Comparison of ENCODE assay signal across 35 cellular contexts in genomic region chr5:3656803-3657202, GRCh38.
"Had no signal": no experiment of that assay in that cellular context is flagged by ENCODE, and none has a peak within 500 bp of the region (broad histone marks: within the 10 kb centered on the region; RNA-seq: fewer than 3 reads in every experiment).

No MANE protein-coding gene starts in this region.

- H3K27ac ChIP-seq: adrenal gland, ascending aorta, breast epithelium, cardiac muscle cell, coronary artery, dorsolateral prefrontal cortex, esophagus muscularis mucosa, foreskin keratinocyte, gastrocnemius medialis, WERI-Rb-1 had no signal

- H3K4me1 ChIP-seq: adrenal gland, ascending aorta, breast epithelium, esophagus muscularis mucosa, foreskin keratinocyte, gastrocnemius medialis had no signal

- H3K36me3 ChIP-seq: adrenal gland, ascending aorta, breast epithelium, cardiac muscle cell, esophagus muscularis mucosa, gastrocnemius medialis, WERI-Rb-1 had no signal

- H3K9me3 Mint-ChIP-seq: activated CD8-positive, alpha-beta T cell treated with anti-CD3 and anti-CD28 coated beads for 36 hours; activated naive CD4-positive, alpha-beta T cell treated with anti-CD3 and anti-CD28 coated beads for 36 hours; activated naive CD4-positive, alpha-beta T cell treated with anti-CD3 and anti-CD28 coated beads, Interleukin-2, amount 50 U/mL, for 24 hours; activated naive CD8-positive, alpha-beta T cell treated with anti-CD3 and anti-CD28 coated beads for 36 hours; activated naive CD8-positive, alpha-beta T cell treated with anti-CD3 and anti-CD28 coated beads, Interleukin-2, amount 50 U/mL, for 24 hours; activated T-cell treated with anti-CD3 and anti-CD28 coated beads, Interleukin-2, amount 50 U/mL, for 4 hours; dendritic cell treated with granulocyte-macrophage colony-stimulating factor and Interleukin-4, amounts not matched to agents 40 ng/mL and 50 ng/mL, for 4 days; T-helper 1 cell treated with Interleukin-12 subunit alpha and Interleukin-12 subunit beta and Interleukin-4 antibody, amounts not matched to agents 30 μg/mL and 1 μg/mL, for 36 hours had no signal

- H3K27me3 ChIP-seq: adrenal gland, ascending aorta, breast epithelium, cardiac muscle cell, foreskin keratinocyte, gastrocnemius medialis had no signal

- ATAC-seq: activated CD4-positive, CD25-positive, alpha-beta regulatory T cell treated with anti-CD3 and anti-CD28 coated beads, Interleukin-2, amount 50 U/mL, for 24 hours; activated CD8-positive, alpha-beta T cell treated with anti-CD3 and anti-CD28 coated beads for 36 hours; activated naive CD8-positive, alpha-beta T cell treated with anti-CD3 and anti-CD28 coated beads, Interleukin-2, amount 50 U/mL, for 24 hours; activated T-cell treated with anti-CD3 and anti-CD28 coated beads, Interleukin-2, amount 50 U/mL, for 4 hours; activated T-helper 17 cell treated with anti-CD3 and anti-CD28 coated beads, Interleukin-2, amount 50 U/mL, for 72 hours; foreskin keratinocyte; gastrocnemius medialis; T-cell had no signal

- H3K36me3 Mint-ChIP-seq: activated naive CD4-positive, alpha-beta T cell treated with anti-CD3 and anti-CD28 coated beads, Interleukin-2, amount 50 U/mL, for 24 hours; activated naive CD8-positive, alpha-beta T cell treated with anti-CD3 and anti-CD28 coated beads for 36 hours; brain; T-cell had no signal

- H3K9me3 ChIP-seq: adrenal gland, ascending aorta, breast epithelium, esophagus muscularis mucosa, gastrocnemius medialis had no signal

- H3K4me1 Mint-ChIP-seq: activated B cell treated with CpG ODN at 0.5 μM for 24 hours; activated naive CD4-positive, alpha-beta T cell treated with anti-CD3 and anti-CD28 coated beads, Interleukin-2, amount 50 U/mL, for 24 hours; activated naive CD8-positive, alpha-beta T cell treated with anti-CD3 and anti-CD28 coated beads for 36 hours; activated naive CD8-positive, alpha-beta T cell treated with anti-CD3 and anti-CD28 coated beads, Interleukin-2, amount 50 U/mL, for 24 hours; activated T-helper 17 cell treated with anti-CD3 and anti-CD28 coated beads, Interleukin-2, amount 50 U/mL, for 72 hours; brain; T-cell had no signal

- H3K27me3 Mint-ChIP-seq: activated B cell treated with CpG ODN at 0.5 μM for 24 hours; activated CD8-positive, alpha-beta T cell treated with anti-CD3 and anti-CD28 coated beads for 36 hours; activated naive CD4-positive, alpha-beta T cell treated with anti-CD3 and anti-CD28 coated beads, Interleukin-2, amount 50 U/mL, for 24 hours; activated naive CD8-positive, alpha-beta T cell treated with anti-CD3 and anti-CD28 coated beads for 36 hours; activated naive CD8-positive, alpha-beta T cell treated with anti-CD3 and anti-CD28 coated beads, Interleukin-2, amount 50 U/mL, for 24 hours; activated T-helper 17 cell treated with anti-CD3 and anti-CD28 coated beads, Interleukin-2, amount 50 U/mL, for 72 hours; dendritic cell treated with granulocyte-macrophage colony-stimulating factor and Interleukin-4, amounts not matched to agents 40 ng/mL and 50 ng/mL, for 4 days; T-cell had no signal

- H3K27ac Mint-ChIP-seq: activated B cell treated with CpG ODN at 0.5 μM for 24 hours; activated CD8-positive, alpha-beta T cell treated with anti-CD3 and anti-CD28 coated beads for 36 hours; activated naive CD4-positive, alpha-beta T cell treated with anti-CD3 and anti-CD28 coated beads for 36 hours; activated naive CD4-positive, alpha-beta T cell treated with anti-CD3 and anti-CD28 coated beads, Interleukin-2, amount 50 U/mL, for 24 hours; activated naive CD8-positive, alpha-beta T cell treated with anti-CD3 and anti-CD28 coated beads for 36 hours; activated naive CD8-positive, alpha-beta T cell treated with anti-CD3 and anti-CD28 coated beads, Interleukin-2, amount 50 U/mL, for 24 hours; activated T-helper 17 cell treated with anti-CD3 and anti-CD28 coated beads, Interleukin-2, amount 50 U/mL, for 72 hours; brain; dendritic cell treated with granulocyte-macrophage colony-stimulating factor and Interleukin-4, amounts not matched to agents 40 ng/mL and 50 ng/mL, for 4 days; T-cell; T-helper 1 cell treated with Interleukin-12 subunit alpha and Interleukin-12 subunit beta and Interleukin-4 antibody, amounts not matched to agents 30 μg/mL and 1 μg/mL, for 36 hours had no signal

- DNase-seq: activated B cell treated with CpG ODN at 0.5 μM for 24 hours; activated CD4-positive, alpha-beta T cell treated with anti-CD3 and anti-CD28 coated beads for 48 hours; activated CD4-positive, alpha-beta T cell treated with anti-CD3 and anti-CD28 coated beads, Interleukin-2, amount 50 U/mL, for 1 hour; activated CD4-positive, alpha-beta T cell treated with anti-CD3 and anti-CD28 coated beads, Interleukin-2, amount 50 U/mL, for 48 hours; activated CD8-positive, alpha-beta memory T cell treated with anti-CD3 and anti-CD28 coated beads for 24 hours; activated CD8-positive, alpha-beta T cell treated with anti-CD3 and anti-CD28 coated beads for 36 hours; activated effector memory CD4-positive, alpha-beta T cell treated with anti-CD3 and anti-CD28 coated beads, Interleukin-2, amount 50 U/mL, for 16 hours; activated naive CD4-positive, alpha-beta T cell treated with anti-CD3 and anti-CD28 coated beads for 36 hours; activated naive CD8-positive, alpha-beta T cell treated with anti-CD3 and anti-CD28 coated beads for 36 hours; activated naive CD8-positive, alpha-beta T cell treated with anti-CD3 and anti-CD28 coated beads, Interleukin-2, amount 50 U/mL, for 24 hours; activated T-cell treated with anti-CD3 and anti-CD28 coated beads, Interleukin-2, amount 50 U/mL, for 4 hours; adrenal gland; amygdala; central memory CD4-positive, alpha-beta T cell; cerebellar nuclear complex; dorsolateral prefrontal cortex; effector memory CD4-positive, alpha-beta T cell; erythroblast; foreskin keratinocyte; gastrocnemius medialis; SW 1271; T-cell; T-helper 9 cell; WERI-Rb-1 had no signal

- H3K4me3 Mint-ChIP-seq: activated B cell treated with CpG ODN at 0.5 μM for 24 hours; activated CD8-positive, alpha-beta T cell treated with anti-CD3 and anti-CD28 coated beads for 36 hours; activated naive CD4-positive, alpha-beta T cell treated with anti-CD3 and anti-CD28 coated beads for 36 hours; activated naive CD4-positive, alpha-beta T cell treated with anti-CD3 and anti-CD28 coated beads, Interleukin-2, amount 50 U/mL, for 24 hours; activated naive CD8-positive, alpha-beta T cell treated with anti-CD3 and anti-CD28 coated beads for 36 hours; activated naive CD8-positive, alpha-beta T cell treated with anti-CD3 and anti-CD28 coated beads, Interleukin-2, amount 50 U/mL, for 24 hours; activated T-cell treated with anti-CD3 and anti-CD28 coated beads, Interleukin-2, amount 50 U/mL, for 4 hours; activated T-helper 17 cell treated with anti-CD3 and anti-CD28 coated beads, Interleukin-2, amount 50 U/mL, for 72 hours; brain; dendritic cell treated with granulocyte-macrophage colony-stimulating factor and Interleukin-4, amounts not matched to agents 40 ng/mL and 50 ng/mL, for 4 days; T-cell; T-helper 1 cell treated with Interleukin-12 subunit alpha and Interleukin-12 subunit beta and Interleukin-4 antibody, amounts not matched to agents 30 μg/mL and 1 μg/mL, for 36 hours had no signal

- H3K4me3 ChIP-seq: adrenal gland, ascending aorta, breast epithelium, cardiac muscle cell, coronary artery, dorsolateral prefrontal cortex, esophagus muscularis mucosa, gastrocnemius medialis had no signal
